Comparison of ENCODE assay signal across 20 cellular contexts in the genomic region with DNA sequence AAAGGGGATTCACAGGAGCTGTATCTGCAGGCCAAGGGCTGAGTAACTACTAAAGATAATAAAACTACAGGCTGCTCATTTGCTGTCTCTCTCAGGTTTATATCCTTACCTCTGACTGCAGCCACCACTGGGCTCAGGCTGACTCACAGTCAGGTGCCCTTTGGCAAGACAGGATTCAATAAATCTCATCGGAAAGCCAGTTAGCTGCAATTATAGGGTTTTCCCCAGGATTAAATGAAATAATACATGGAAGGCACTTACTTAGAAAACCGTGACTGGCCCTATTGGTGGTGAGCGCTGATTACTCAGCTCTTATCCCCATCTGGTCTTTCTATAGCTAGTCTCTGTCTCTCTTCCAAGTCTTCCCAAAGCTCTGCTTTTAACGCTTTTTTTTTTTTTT. TPM values are rescaled to one million over a fixed set of nuclear protein-coding genes. Genes with fewer than 3 reads are reported as not detected.
DNase-seq lines count a peak whose midpoint lies in the region; TF ChIP-seq lines count a peak whose summit lies in the region.
"Had no signal": no experiment of that assay in that cellular context is flagged by ENCODE, and none has a peak within 500 bp of the region (broad histone marks: within the 10 kb centered on the region; RNA-seq: fewer than 3 reads in every experiment).

No MANE protein-coding gene starts in this region.

- peak overlapping the region; percentile 12; the same call in 1 of the 2 replicates for H3K27ac Mint-ChIP-seq in HFFc6
- H3K27ac Mint-ChIP-seq: activated CD4-positive, alpha-beta T cell treated with anti-CD3 and anti-CD28 coated beads, Interleukin-2, amount 10 ng/mL, durations not matched to agents 7 days and 5 days; T-cell had no signal

- H3K4me1 Mint-ChIP-seq in HFFc6 (ENCODE audit: low read depth), result no peaks in the 10 kb centered on the region
- H3K4me1 Mint-ChIP-seq: activated CD4-positive, alpha-beta T cell treated with anti-CD3 and anti-CD28 coated beads, Interleukin-2, amount 10 ng/mL, durations not matched to agents 7 days and 5 days; stimulated activated naive CD8-positive, alpha-beta T cell treated with anti-CD3 and anti-CD28 coated beads, Interleukin-15, amount 100 ng/mL, for 72 hours; T-cell had no signal

- no peak overlapping the region for H3K23ac ChIP-seq in trophoblast cell (ENCODE audit: low read length)

- H2AK5ac ChIP-seq in trophoblast cell (ENCODE audit: low read length), result no peak overlapping the region

- no peak overlapping the region for H4K91ac ChIP-seq in trophoblast cell (ENCODE audit: low read depth, low read length)

- no peaks in the 10 kb centered on the region; the same call in 1 of the 2 replicates for H3K27me3 Mint-ChIP-seq in HFFc6 (ENCODE audit: insufficient read depth)
- H3K27me3 Mint-ChIP-seq: activated CD4-positive, alpha-beta T cell treated with anti-CD3 and anti-CD28 coated beads, Interleukin-2, amount 10 ng/mL, durations not matched to agents 7 days and 5 days; stimulated activated naive CD8-positive, alpha-beta T cell treated with anti-CD3 and anti-CD28 coated beads, Interleukin-15, amount 100 ng/mL, for 72 hours; T-cell had no signal

- no peaks in the 10 kb centered on the region for H3K79me2 ChIP-seq in trophoblast cell (ENCODE audit: control insufficient read depth, insufficient read depth, low read length, poor library complexity)

- H3K4me3 ChIP-seq in fibroblast of villous mesenchyme (ENCODE audit: low read depth, low read length) (no peak overlapping the region), trophoblast cell (ENCODE audit: low read depth, low read length) (no peak overlapping the region)
- H3K4me3 ChIP-seq: cardiac muscle cell, left ventricle myocardium inferior, spleen, upper lobe of left lung had no signal

- WGBS in trophoblast cell (ENCODE audit: extremely low coverage, insufficient coverage, insufficient read length), result no CpG with 5 or more reads among the region's 4 CpGs

- H3K79me1 ChIP-seq in trophoblast cell (ENCODE audit: low read length), result no peaks in the 10 kb centered on the region

- H3K36me3 Mint-ChIP-seq in HFFc6 (ENCODE audit: low read depth), result peaks cover 41% of the 10 kb centered on the region

- DNase-seq in HFFc6 (no peak), T1000 (lab: John Stamatoyannopoulos, UW) (peak; percentile 63), fibroblast of villous mesenchyme (ENCODE audit: low read depth) (peak; percentile 23), renal cortical epithelial cell (ENCODE audit: low read depth) (peak; percentile 88), NCI-H2171 treated with DMSO at 0.1 percent for 48 hours (lab: John Stamatoyannopoulos, UW) (no peak), LoVo (ENCODE audit: low spot score) (no peak), trophoblast cell (no peak)
- DNase-seq: activated CD4-positive, alpha-beta T cell treated with anti-CD3 and anti-CD28 coated beads, Interleukin-2, amount 10 ng/mL, durations not matched to agents 7 days and 5 days; erythroblast; left ventricle myocardium inferior; NCI-H1417 treated with DMSO at 0.1 percent for 48 hours; NCI-H524; Right ventricle myocardium superior; spleen; stimulated activated CD4-positive, alpha-beta T cell treated with anti-CD3 and anti-CD28 coated beads, Interleukin-4, amount 100 ng/mL, for 4 hours; stimulated activated naive CD8-positive, alpha-beta T cell treated with anti-CD3 and anti-CD28 coated beads, Interleukin-15, amount 100 ng/mL, for 72 hours; T-cell; upper lobe of left lung had no signal

- no peak overlapping the region for H2BK12ac ChIP-seq in trophoblast cell (ENCODE audit: low read length)

- H3K36me3 ChIP-seq in trophoblast cell (ENCODE audit: control insufficient read depth in 1 of 2, insufficient read depth in 2 of 2, low read length in 2 of 2), result peaks cover 15 to 24% of the 10 kb centered on the region in 2 experiments

- H2BK5ac ChIP-seq in trophoblast cell (ENCODE audit: low read depth, low read length, poor library complexity), result no peak overlapping the region

- H3K4me3 Mint-ChIP-seq in HFFc6, result no peak overlapping the region
- H3K4me3 Mint-ChIP-seq: activated CD4-positive, alpha-beta T cell treated with anti-CD3 and anti-CD28 coated beads, Interleukin-2, amount 10 ng/mL, durations not matched to agents 7 days and 5 days; stimulated activated naive CD8-positive, alpha-beta T cell treated with anti-CD3 and anti-CD28 coated beads, Interleukin-15, amount 100 ng/mL, for 72 hours; T-cell had no signal

- no peaks in the 10 kb centered on the region for H3K9me3 ChIP-seq in trophoblast cell (ENCODE audit: insufficient read depth, low read depth, low read length)
- H3K9me3 ChIP-seq: left ventricle myocardium inferior, neutrophil, spleen, upper lobe of left lung had no signal

- H3K27ac ChIP-seq in trophoblast cell (ENCODE audit: low read depth, low read length), result no peak overlapping the region
- H3K27ac ChIP-seq: cardiac muscle cell, left ventricle myocardium inferior, neutrophil, spleen, upper lobe of left lung had no signal

- no peaks in the 10 kb centered on the region for H3K4me1 ChIP-seq in trophoblast cell (ENCODE audit: control insufficient read depth in 1 of 2, insufficient read depth in 2 of 2, low read length in 2 of 2)
- H3K4me1 ChIP-seq: left ventricle myocardium inferior, spleen, upper lobe of left lung had no signal

- TF ChIP-seq CTCF in HFFc6 (IDR thresholded peaks at IDR 0.05) (no peak), fibroblast of villous mesenchyme (IDR thresholded peaks at IDR 0.05; ENCODE audit: insufficient read depth, low read depth, low read length) (no peak)

- no peak overlapping the region for H2AFZ ChIP-seq in trophoblast cell (ENCODE audit: insufficient read depth, low read length, poor library complexity)

- no peak overlapping the region for H3K18ac ChIP-seq in trophoblast cell (ENCODE audit: low read length)

- H3K4ac ChIP-seq in trophoblast cell (ENCODE audit: low read depth, low read length), result no peak overlapping the region

- H3K9ac ChIP-seq in trophoblast cell (ENCODE audit: low read length), result no peak overlapping the region

- no peak overlapping the region for H4K8ac ChIP-seq in trophoblast cell (ENCODE audit: low read depth, low read length)

- H3K9me3 Mint-ChIP-seq in HFFc6, result no peaks in the 10 kb centered on the region
- H3K9me3 Mint-ChIP-seq: activated CD4-positive, alpha-beta T cell treated with anti-CD3 and anti-CD28 coated beads, Interleukin-2, amount 10 ng/mL, durations not matched to agents 7 days and 5 days; stimulated activated naive CD8-positive, alpha-beta T cell treated with anti-CD3 and anti-CD28 coated beads, Interleukin-15, amount 100 ng/mL, for 72 hours; T-cell had no signal

- no peak overlapping the region for H3K4me2 ChIP-seq in trophoblast cell (ENCODE audit: low read length)

- no peak overlapping the region for H3K14ac ChIP-seq in trophoblast cell (ENCODE audit: low read length)

- no peaks in the 10 kb centered on the region for H3K27me3 ChIP-seq in trophoblast cell (ENCODE audit: insufficient read depth, low read length)
- H3K27me3 ChIP-seq: cardiac muscle cell, neutrophil, spleen, upper lobe of left lung had no signal

- no peak overlapping the region for H2BK120ac ChIP-seq in trophoblast cell (ENCODE audit: insufficient read depth, low read length, poor library complexity)

- H4K12ac ChIP-seq in trophoblast cell (ENCODE audit: low read depth, low read length), result no peak overlapping the region

RNA-seq across cellular contexts. Expression of a gene that starts 26.4 kb away (rescaled TPM):
- 10 to 100 TPM; 20.6 to 27.5 (median 22.0) TPM for total RNA-seq in HFFc6 (2021; fragmentation: NEBNext Ultra II Directional; extraction: Animal tissue kit (Norgen Biotek cat#: 25700))
- total RNA-seq in fibroblast of villous mesenchyme (30.0 and 30.7 TPM in 2 replicates), renal cortical epithelial cell (30.4 and 35.9 TPM in 2 replicates)
- polyA plus RNA-seq in trophoblast cell (2013), result 19.0 and 19.2 TPM in 2 replicates

RNA-seq across cellular contexts. Expression of a gene that starts 34.2 kb away (rescaled TPM):
- 10 to 100 TPM; 16.5 to 22.1 (median 19.3) TPM for total RNA-seq in HFFc6 (2021; fragmentation: NEBNext Ultra II Directional; extraction: Animal tissue kit (Norgen Biotek cat#: 25700))
- 8.7 and 10.8 TPM in 2 replicates for total RNA-seq in fibroblast of villous mesenchyme
- total RNA-seq in renal cortical epithelial cell, result 8.0 and 9.7 TPM in 2 replicates
- 26.4 and 27.4 TPM in 2 replicates for polyA plus RNA-seq in trophoblast cell (2013)

Comparison
In these comparisons a context has a peak if more than half of its experiments do, and no peak if none do; other contexts are left out.
1. DNase-seq: peak in T1000 (single experiment), fibroblast of villous mesenchyme (single experiment) and renal cortical epithelial cell (single experiment); none in HFFc6 (single experiment), NCI-H2171 treated with DMSO at 0.1 percent for 48 hours (single experiment), LoVo (single experiment) and trophoblast cell (0 of 2).